In genomic region chr10:93471110-93471651, GRCh38 we compare ENCODE assay signal across 8 cellular contexts. TPM values are rescaled to one million over a fixed set of nuclear protein-coding genes. Genes with fewer than 3 reads are reported as not detected.
DNase-seq lines count a peak whose midpoint lies in the region; ATAC-seq and TF ChIP-seq lines count a peak whose summit lies in the region.

No MANE protein-coding gene starts in this region.

- H3K9me3 ChIP-seq in RWPE2 (ENCODE audit: severe bottlenecking) = no peaks in the 10 kb centered on the region

- peaks cover 65% of the 10 kb centered on the region for H3K36me3 ChIP-seq in RWPE2 (ENCODE audit: low read depth)

- H3K27me3 ChIP-seq in RWPE2 (ENCODE audit: insufficient read depth, poor library complexity, severe bottlenecking) = no peaks in the 10 kb centered on the region
- no peaks in the 10 kb centered on the region for H3K27me3 ChIP-seq in foreskin keratinocyte

- DNase-seq in GM04504 (ENCODE audit: low read depth) (peak; percentile 95), RWPE2 (ENCODE audit: low spot score) (no peak), foreskin keratinocyte (peak; percentile 94 to 97), skeletal muscle cell (ENCODE audit: low read depth) (peak; percentile 95), SHP77 treated with DMSO at 0.1 percent for 48 hours (lab: John Stamatoyannopoulos, UW) (no peak)

- TF ChIP-seq CTCF in RWPE2 (IDR thresholded peaks at IDR 0.05; ENCODE audit: poor library complexity, severe bottlenecking) (no peak), foreskin keratinocyte (conservative IDR thresholded peaks at IDR 0.05) (no peak)

- H3K27ac ChIP-seq in RWPE2 (ENCODE audit: poor library complexity, severe bottlenecking) (peak overlapping the region; percentile 98), foreskin keratinocyte (peak overlapping the region; percentile 56)

- H3K4me1 ChIP-seq in RWPE2 (ENCODE audit: insufficient read depth, poor library complexity, severe bottlenecking) (peaks cover 82% of the 10 kb centered on the region), foreskin keratinocyte (peaks cover 59% of the 10 kb centered on the region)

- ATAC-seq in RWPE2 (ENCODE audit: low read depth) (peak; percentile 35), foreskin keratinocyte (peak; percentile 46), HG02759 (IDR thresholded peaks at IDR 0.05; ENCODE audit: unreplicated experiment) (no peak), HG03432 (IDR thresholded peaks at IDR 0.05; ENCODE audit: unreplicated experiment) (no peak), GM21717 (IDR thresholded peaks at IDR 0.05; ENCODE audit: unreplicated experiment) (no peak)

- H3K4me3 ChIP-seq in RWPE2 (ENCODE audit: severe bottlenecking) = no peak overlapping the region
- no peak overlapping the region for H3K4me3 ChIP-seq in skeletal muscle cell (ENCODE audit: low read depth, low read length)

RNA-seq across cellular contexts. Expression of gene MYOF, which starts 11.0 kb away (rescaled TPM):
- total RNA-seq in foreskin keratinocyte = 227 and 235 TPM in 2 replicates
- polyA plus RNA-seq in foreskin keratinocyte = 56.1 and 63.0 TPM in 2 replicates

RNA-seq across cellular contexts. Expression of gene CEP55, which starts 25.2 kb away (rescaled TPM):
- 58.5 and 78.4 TPM in 2 replicates for total RNA-seq in foreskin keratinocyte
- 28.2 and 42.3 TPM in 2 replicates for polyA plus RNA-seq in foreskin keratinocyte

Comparison
In these comparisons a context has a peak if more than half of its experiments do, and no peak if none do; other contexts are left out.
1. DNase-seq: peak in GM04504 (single experiment), foreskin keratinocyte (2 of 2) and skeletal muscle cell (single experiment); none in RWPE2 (single experiment) and SHP77 treated with DMSO at 0.1 percent for 48 hours (single experiment).
2. ATAC-seq: peak in RWPE2 (single experiment) and foreskin keratinocyte (single experiment); none in HG02759 (single experiment), HG03432 (single experiment) and GM21717 (single experiment).